Comparison of ENCODE assay signal across 8 cellular contexts in the genomic region with DNA sequence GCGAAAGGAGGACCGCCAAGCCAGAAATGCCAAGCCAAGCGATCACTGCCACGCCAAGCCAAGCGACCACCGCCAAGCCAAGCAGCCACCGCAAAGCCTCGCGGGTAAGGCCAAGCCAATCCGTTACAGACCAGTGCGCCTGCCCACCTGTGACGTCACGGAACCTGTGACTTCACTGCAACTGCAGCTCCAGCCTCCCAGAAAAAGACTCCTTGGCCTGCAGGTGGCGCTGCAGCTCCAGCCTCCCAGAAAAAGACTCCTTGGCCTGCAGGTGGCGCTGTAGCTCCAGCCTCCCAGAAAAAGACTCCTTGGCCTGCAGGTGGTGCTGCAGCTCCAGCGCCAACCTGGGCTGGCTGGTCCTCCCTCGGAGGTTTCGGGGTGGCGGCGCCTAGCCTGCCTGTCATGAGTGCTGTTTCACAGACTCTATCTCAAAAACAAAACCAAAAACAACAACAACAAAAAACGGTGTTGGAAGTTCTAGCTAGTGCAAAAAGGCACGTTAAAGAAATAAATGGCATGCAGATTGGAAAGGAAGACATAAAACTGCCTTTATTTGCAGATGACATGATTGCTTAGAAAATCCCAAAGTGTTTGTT. TPM values are rescaled to one million over a fixed set of nuclear protein-coding genes. Genes with fewer than 3 reads are reported as not detected.
A peak's percentile ranks its signal among the peaks of the same experiment; 100 is the strongest.
DNase-seq lines count a peak whose midpoint lies in the region; ATAC-seq and TF ChIP-seq lines count a peak whose summit lies in the region.
"Not testable (repeated sequence)": the region's sequence is repeated elsewhere in the genome, so short reads cannot be mapped to it uniquely, and the experiment has no call there.

No MANE protein-coding gene starts in this region.

- not testable (repeated sequence) for H3K4me1 ChIP-seq in effector memory CD4-positive, alpha-beta T cell (ENCODE audit: control insufficient read depth, insufficient read depth, low read length, poor library complexity, severe bottlenecking); lower lobe of right lung

- peak overlapping the region; percentile 37 for H3K4me3 ChIP-seq in effector memory CD4-positive, alpha-beta T cell (ENCODE audit: insufficient read depth, low read depth, low read length, poor library complexity, severe bottlenecking)
- H3K4me3 ChIP-seq in lower lobe of right lung, result peak overlapping the region; percentile 51

- DNase-seq in Ammon's horn (ENCODE audit: low spot score) (peak; percentile 88), HT-29 (ENCODE audit: low spot score) (peak; percentile 79), OCI-M1 (lab: John Stamatoyannopoulos, UW) (peak; percentile 76), lower lobe of right lung (peak; percentile 97)
- DNase-seq in activated CD8-positive, alpha-beta memory T cell treated with anti-CD3 and anti-CD28 coated beads, Interleukin-2, amount 50 U/mL, for 4 hours, result peak; percentile 90
- peak; percentile 83 to 93 (median 86) for DNase-seq in effector memory CD4-positive, alpha-beta T cell
- DNase-seq in stimulated activated CD4-positive, alpha-beta T cell treated with anti-CD3 and anti-CD28 coated beads, Interleukin-1b, Interleukin-23, amount 100 ng/mL, for 48 hours, result peak; percentile 96

- intact Hi-C loops in lower lobe of right lung (cut with DNase I), result not testable (repeated sequence)

- H3K9me3 ChIP-seq in effector memory CD4-positive, alpha-beta T cell (ENCODE audit: control insufficient read depth, low read length); lower lobe of right lung: not testable (repeated sequence)

- H3K36me3 ChIP-seq in effector memory CD4-positive, alpha-beta T cell (ENCODE audit: control insufficient read depth, insufficient read depth, low read length); lower lobe of right lung: not testable (repeated sequence)

- TF ChIP-seq CTCF in lower lobe of right lung (IDR thresholded peaks at IDR 0.05), result peak; percentile 99

- peak overlapping the region; percentile 51 for H3K27ac ChIP-seq in effector memory CD4-positive, alpha-beta T cell (ENCODE audit: insufficient read depth, low read length, poor library complexity, severe bottlenecking)
- peak overlapping the region; percentile 72 for H3K27ac ChIP-seq in lower lobe of right lung

- not testable (repeated sequence) for H3K27me3 ChIP-seq in effector memory CD4-positive, alpha-beta T cell (replicated peaks; ENCODE audit: control insufficient read depth, insufficient read depth, low read length, poor library complexity, severe bottlenecking); lower lobe of right lung (ENCODE audit: low read depth)

- ATAC-seq in GM19452 (IDR thresholded peaks at IDR 0.05; ENCODE audit: unreplicated experiment) (peak; percentile 66), lower lobe of right lung (peak; percentile 98 to 100)

RNA-seq across cellular contexts. Expression of a gene that starts 18.6 kb away (rescaled TPM):
- not detected in 2 replicates for total RNA-seq in HT-29 (2014; rRNA removed; shearing (Covaris generic))
- not detected for total RNA-seq in lower lobe of right lung

RNA-seq across cellular contexts. Expression of a gene that starts 56.5 kb away (rescaled TPM):
- 1.2 and 2.1 TPM in 2 replicates for total RNA-seq in HT-29 (2014; rRNA removed; shearing (Covaris generic))
- total RNA-seq in lower lobe of right lung, result 1.9 TPM

Comparison
In these comparisons a context has a peak if more than half of its experiments do, and no peak if none do; other contexts are left out.
1. Peak in every context shown above with its lines: DNase-seq, ATAC-seq, H3K4me3 ChIP-seq and H3K27ac ChIP-seq.